In genomic region chr7:27046854-27047549, GRCh38 we compare ENCODE assay signal across 14 cellular contexts. TPM values are rescaled to one million over a fixed set of nuclear protein-coding genes. Genes with fewer than 3 reads are reported as not detected.
DNase-seq lines count a peak whose midpoint lies in the region; TF ChIP-seq lines count a peak whose summit lies in the region.
"Had no signal": no experiment of that assay in that cellular context is flagged by ENCODE, and none has a peak within 500 bp of the region (broad histone marks: within the 10 kb centered on the region; RNA-seq: fewer than 3 reads in every experiment).

No MANE protein-coding gene starts in this region.

- H3K4me1 Mint-ChIP-seq in MCF 10A (ENCODE audit: insufficient read depth, unreplicated experiment): peaks cover 7% of the 10 kb centered on the region
- H3K4me1 Mint-ChIP-seq: activated naive CD8-positive, alpha-beta T cell treated with anti-CD3 and anti-CD28 coated beads, Interleukin-2, amount 50 U/mL, for 24 hours had no signal

- peak; percentile 63 for DNase-seq in MCF 10A (ENCODE audit: unreplicated experiment)
- DNase-seq in breast epithelium (ENCODE audit: low spot score in 2 of 2): no peak
- DNase-seq in OCI-M1 (lab: John Stamatoyannopoulos, UW): peak; percentile 60
- DNase-seq in epithelial cell of esophagus (ENCODE audit: low read depth): peak; percentile 76
- no peak for DNase-seq in putamen (ENCODE audit: low spot score)
- DNase-seq in NCI-H345 treated with DMSO at 0.1 percent for 48 hours (lab: John Stamatoyannopoulos, UW; ENCODE audit: unreplicated experiment): no peak
- no peak for DNase-seq in DMS79 (lab: John Stamatoyannopoulos, UW)
- DNase-seq: activated naive CD8-positive, alpha-beta T cell treated with anti-CD3 and anti-CD28 coated beads, Interleukin-2, amount 50 U/mL, for 24 hours; effector CD8-positive, alpha-beta T cell; NCI-H748 treated with DMSO at 0.1 percent for 48 hours; posterior cingulate gyrus; T-helper 2 cell had no signal

- peak overlapping the region; percentile 72 for H3K4me2 ChIP-seq in skeletal muscle satellite cell (ENCODE audit: low read length)

- H3K27me3 Mint-ChIP-seq in MCF 10A (ENCODE audit: insufficient read depth, unreplicated experiment): no peaks in the 10 kb centered on the region

- intact Hi-C loops in MCF 10A (cut with micrococcal nuclease): loop anchor here (5.0 kb wide), 1 partner anchor 50 kb away; the partner anchor contains the start of gene HOXA1
- intact Hi-C loops in breast epithelium (cut with DNase I; ENCODE audit: low total_unique reads): no loop called here

- H3K9me3 ChIP-seq in breast epithelium: no peaks in the 10 kb centered on the region
- no peaks in the 10 kb centered on the region for H3K9me3 ChIP-seq in skeletal muscle satellite cell (replicated peaks; ENCODE audit: low read length)

- no peaks in the 10 kb centered on the region for H3K36me3 ChIP-seq in breast epithelium
- no peaks in the 10 kb centered on the region for H3K36me3 ChIP-seq in skeletal muscle satellite cell (ENCODE audit: insufficient read depth, low read length)

- H3K27me3 ChIP-seq in breast epithelium: no peaks in the 10 kb centered on the region
- no peaks in the 10 kb centered on the region for H3K27me3 ChIP-seq in skeletal muscle satellite cell (ENCODE audit: control insufficient read depth, insufficient read depth, low read length)

- CTCF ChIA-PET in MCF 10A (lab: Yijun Ruan, JAX): interaction anchor here (0.5 to 1.5 kb wide), 5 partner anchors 10 to 719 kb away, joined by 3 read pairs; no protein-coding TSS in a partner anchor

- no peaks in the 10 kb centered on the region for H3K9me3 Mint-ChIP-seq in MCF 10A (ENCODE audit: unreplicated experiment)
- H3K9me3 Mint-ChIP-seq: activated naive CD8-positive, alpha-beta T cell treated with anti-CD3 and anti-CD28 coated beads, Interleukin-2, amount 50 U/mL, for 24 hours had no signal

- no peak overlapping the region for H3K27ac ChIP-seq in breast epithelium

- no peak overlapping the region for H3K4me3 Mint-ChIP-seq in MCF 10A (ENCODE audit: unreplicated experiment)
- H3K4me3 Mint-ChIP-seq: activated naive CD8-positive, alpha-beta T cell treated with anti-CD3 and anti-CD28 coated beads, Interleukin-2, amount 50 U/mL, for 24 hours had no signal

- H3K36me3 Mint-ChIP-seq in MCF 10A (ENCODE audit: insufficient read depth, unreplicated experiment): no peaks in the 10 kb centered on the region

- H3K27ac Mint-ChIP-seq in MCF 10A (ENCODE audit: low read depth, unreplicated experiment): peak overlapping the region; percentile 35
- H3K27ac Mint-ChIP-seq: activated naive CD8-positive, alpha-beta T cell treated with anti-CD3 and anti-CD28 coated beads, Interleukin-2, amount 50 U/mL, for 24 hours had no signal

- TF ChIP-seq CTCF in MCF 10A (IDR thresholded peaks at IDR 0.05; ENCODE audit: unreplicated experiment) (no peak), breast epithelium (IDR thresholded peaks at IDR 0.05) (no peak), epithelial cell of esophagus (IDR thresholded peaks at IDR 0.05; ENCODE audit: insufficient read depth, low read depth, low read length, missing control alignments) (no peak)

- no peaks in the 10 kb centered on the region for H3K4me1 ChIP-seq in breast epithelium
- H3K4me1 ChIP-seq in skeletal muscle satellite cell (ENCODE audit: control insufficient read depth, insufficient read depth, low read length): peaks cover 11% of the 10 kb centered on the region

- H3K9ac ChIP-seq in skeletal muscle satellite cell (ENCODE audit: low read depth, low read length): peak overlapping the region; percentile 69

- no peak for TF ChIP-seq POLR2A in breast epithelium (IDR thresholded peaks at IDR 0.05)

- no peak overlapping the region for H3K4me3 ChIP-seq in breast epithelium
- H3K4me3 ChIP-seq in epithelial cell of esophagus (ENCODE audit: low read length): no peak overlapping the region
- no peak overlapping the region for H3K4me3 ChIP-seq in skeletal muscle satellite cell (ENCODE audit: low read length)

- POLR2A ChIA-PET in MCF 10A (lab: Yijun Ruan, JAX): interaction anchor here (0.6 to 1.7 kb wide), 10 partner anchors 10 to 184 kb away, joined by 3 to 8 read pairs (median 3); partner anchors contain the start of gene HOXA1

- BruUV-seq in MCF 10A (replicated peaks; lab: Mats Ljungman, UMichigan): no TSS peak

RNA-seq across cellular contexts. Expression of gene HOXA1, which starts 48.8 kb away (rescaled TPM):
- total RNA-seq in MCF 10A (2022) (5.6 and 7.1 TPM in 2 replicates), breast epithelium (under 1 TPM; 0.33 to 0.80 (median 0.44) TPM)
- 1.0 and 1.3 TPM in 2 replicates for total RNA-seq in skeletal muscle satellite cell (2012; rRNA removed)
- total RNA-seq: temporal lobe had no signal

RNA-seq across cellular contexts. Expression of gene HOXA2, which starts 55.5 kb away (rescaled TPM):
- total RNA-seq in MCF 10A (2022) (1.2 and 1.4 TPM in 2 replicates), breast epithelium (1 to 10 TPM in 2 of 3 donors, under 1 TPM in 1; 0.80 to 5.4 (median 1.3) TPM)
- 0.25 and 0.87 TPM in 2 replicates for total RNA-seq in skeletal muscle satellite cell (2012; rRNA removed)
- total RNA-seq: temporal lobe had no signal

Comparison
In these comparisons a context has a peak if more than half of its experiments do, and no peak if none do; other contexts are left out.
1. DNase-seq: peak in MCF 10A (single experiment), OCI-M1 (single experiment) and epithelial cell of esophagus (single experiment); none in breast epithelium (0 of 2), putamen (single experiment), NCI-H345 treated with DMSO at 0.1 percent for 48 hours (single experiment) and DMS79 (single experiment).